8 cellular contexts compared by ENCODE assay signal in genomic region chr6:30683980-30684338, GRCh38. TPM values are rescaled to one million over a fixed set of nuclear protein-coding genes. Genes with fewer than 3 reads are reported as not detected.
DNase-seq lines count a peak whose midpoint lies in the region; ATAC-seq and TF ChIP-seq lines count a peak whose summit lies in the region.

No MANE protein-coding gene starts in this region.

- H3K9me3 ChIP-seq in DOHH2 (ENCODE audit: control insufficient read depth, insufficient read depth, low read length) (no peaks in the 10 kb centered on the region), parathyroid adenoma (ENCODE audit: control insufficient read depth, low read length) (no peaks in the 10 kb centered on the region)

- ATAC-seq in HG02938 (IDR thresholded peaks at IDR 0.05; ENCODE audit: unreplicated experiment): no peak
- ATAC-seq in GM21390 (IDR thresholded peaks at IDR 0.05; ENCODE audit: unreplicated experiment): no peak

- H3F3A ChIP-seq in DOHH2 (ENCODE audit: control insufficient read depth, insufficient read depth): peaks cover 47% of the 10 kb centered on the region

- H3K79me2 ChIP-seq in DOHH2 (ENCODE audit: control insufficient read depth, low read length) (peaks cover 95% of the 10 kb centered on the region), parathyroid adenoma (no peaks in the 10 kb centered on the region)

- H3K27me3 ChIP-seq in DOHH2 (ENCODE audit: control insufficient read depth, low read length) (no peaks in the 10 kb centered on the region), parathyroid adenoma (ENCODE audit: control insufficient read depth, insufficient read depth, low read length) (no peaks in the 10 kb centered on the region)

- H3K4me2 ChIP-seq in DOHH2 (ENCODE audit: low read length) (peak overlapping the region; percentile 82), parathyroid adenoma (ENCODE audit: low read length) (peak overlapping the region; percentile 39)

- H3K4me3 ChIP-seq in DOHH2 (ENCODE audit: low read length) (peak overlapping the region; percentile 88), epithelial cell of proximal tubule (ENCODE audit: low read depth, low read length) (peak overlapping the region; percentile 94), parathyroid adenoma (ENCODE audit: low read depth, low read length) (peak overlapping the region; percentile 37)

- H3K36me3 ChIP-seq in DOHH2 (ENCODE audit: control insufficient read depth, low read length): peaks cover 88% of the 10 kb centered on the region
- no peaks in the 10 kb centered on the region for H3K36me3 ChIP-seq in parathyroid adenoma (ENCODE audit: control insufficient read depth, insufficient read depth, low read length)

- H3K27ac ChIP-seq in DOHH2 (ENCODE audit: low read depth, low read length): peak overlapping the region; percentile 90
- no peak overlapping the region for H3K27ac ChIP-seq in parathyroid adenoma

- peak; percentile 52 for DNase-seq in RKO (ENCODE audit: low spot score)
- no peak for DNase-seq in epithelial cell of proximal tubule (ENCODE audit: low read depth)
- DNase-seq in AML-193 (lab: John Stamatoyannopoulos, UW): no peak
- no peak for DNase-seq in DMS79 (lab: John Stamatoyannopoulos, UW)

- H3K9ac ChIP-seq in parathyroid adenoma: no peak overlapping the region

- no peak for TF ChIP-seq CTCF in DOHH2 (IDR thresholded peaks at IDR 0.05; ENCODE audit: low read depth, low read length, poor library complexity, severe bottlenecking)
- no peak for TF ChIP-seq CTCF in epithelial cell of proximal tubule (conservative IDR thresholded peaks at IDR 0.05; ENCODE audit: low read depth, low read length)
- no peak for TF ChIP-seq CTCF in parathyroid adenoma (IDR thresholded peaks at IDR 0.05)

- H3K4me1 ChIP-seq in DOHH2 (ENCODE audit: control insufficient read depth, low read length) (peaks cover 44% of the 10 kb centered on the region), parathyroid adenoma (no peaks in the 10 kb centered on the region)

- H2AFZ ChIP-seq in parathyroid adenoma: no peak overlapping the region

- H4K20me1 ChIP-seq in DOHH2 (ENCODE audit: control insufficient read depth, insufficient read depth, low read depth, low read length): peaks cover 7% of the 10 kb centered on the region; the same call in 1 of the 2 replicates

- no peaks in the 10 kb centered on the region for H3K9me2 ChIP-seq in DOHH2 (replicated peaks; ENCODE audit: control insufficient read depth, low read length)

RNA-seq across cellular contexts. Expression of gene PPP1R18, which starts 2.5 kb away (rescaled TPM):
- total RNA-seq in epithelial cell of proximal tubule: 66.5 and 77.3 TPM in 2 replicates

RNA-seq across cellular contexts. Expression of gene NRM, which starts 6.8 kb away (rescaled TPM):
- total RNA-seq in epithelial cell of proximal tubule: 20.4 and 22.5 TPM in 2 replicates

RNA-seq across cellular contexts. Expression of gene DHX16, which starts 11.2 kb away (rescaled TPM):
- 41.5 and 52.0 TPM in 2 replicates for total RNA-seq in epithelial cell of proximal tubule

RNA-seq across cellular contexts. Expression of gene MDC1, which starts 33.1 kb away (rescaled TPM):
- total RNA-seq in epithelial cell of proximal tubule: 11.4 and 20.7 TPM in 2 replicates

RNA-seq across cellular contexts. Expression of gene TUBB, which starts 36.2 kb away (rescaled TPM):
- 1,157 and 1,940 TPM in 2 replicates for total RNA-seq in epithelial cell of proximal tubule

Comparison
In these comparisons a context has a peak if more than half of its experiments do, and no peak if none do; other contexts are left out.
1. H3K4me3 ChIP-seq: peak in every context shown above with its lines; median percentile 94 in epithelial cell of proximal tubule; 88 in DOHH2; 37 in parathyroid adenoma.